In genomic region chr1:103525607-103526507, GRCh38 we compare ENCODE assay signal across 8 cellular contexts. TPM values are rescaled to one million over a fixed set of nuclear protein-coding genes. Genes with fewer than 3 reads are reported as not detected.
A peak's percentile ranks its signal among the peaks of the same experiment; 100 is the strongest.
DNase-seq lines count a peak whose midpoint lies in the region; ATAC-seq and TF ChIP-seq lines count a peak whose summit lies in the region.

A gene with protein sequence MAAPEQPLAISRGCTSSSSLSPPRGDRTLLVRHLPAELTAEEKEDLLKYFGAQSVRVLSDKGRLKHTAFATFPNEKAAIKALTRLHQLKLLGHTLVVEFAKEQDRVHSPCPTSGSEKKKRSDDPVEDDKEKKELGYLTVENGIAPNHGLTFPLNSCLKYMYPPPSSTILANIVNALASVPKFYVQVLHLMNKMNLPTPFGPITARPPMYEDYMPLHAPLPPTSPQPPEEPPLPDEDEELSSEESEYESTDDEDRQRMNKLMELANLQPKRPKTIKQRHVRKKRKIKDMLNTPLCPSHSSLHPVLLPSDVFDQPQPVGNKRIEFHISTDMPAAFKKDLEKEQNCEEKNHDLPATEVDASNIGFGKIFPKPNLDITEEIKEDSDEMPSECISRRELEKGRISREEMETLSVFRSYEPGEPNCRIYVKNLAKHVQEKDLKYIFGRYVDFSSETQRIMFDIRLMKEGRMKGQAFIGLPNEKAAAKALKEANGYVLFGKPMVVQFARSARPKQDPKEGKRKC (plus strand): TSS chr1:103525699. CDS start chr1:103526071, 372 bp downstream.

- TF ChIP-seq POLR2A in spleen (IDR thresholded peaks at IDR 0.05): peak in 1 of 3 donors; percentile 11

- peaks cover 17% of the 10 kb centered on the region for H3K4me1 Mint-ChIP-seq in WTC11

- peak within 1 kb of the TSS; percentile 89 for H3K4me3 ChIP-seq in AG04449 (ENCODE audit: low read depth, low read length)
- peak within 1 kb of the TSS; percentile 75 to 84 for H3K4me3 ChIP-seq in cardiac fibroblast (replicated peaks in 1 of 2; ENCODE audit: low read depth in 2 of 2, low read length in 2 of 2)
- H3K4me3 ChIP-seq in spleen: peak within 1 kb of the TSS; percentile 69 to 96 (median 79)

- peaks cover 9% of the 10 kb centered on the region for H3K9me3 Mint-ChIP-seq in WTC11

- peak within 1 kb of the TSS; percentile 100 for H3K4me3 Mint-ChIP-seq in WTC11

- H3K9me3 ChIP-seq in spleen: no peaks in the 10 kb centered on the region

- peaks cover 4% of the 10 kb centered on the region; the same call in 1 of the 2 replicates for H3K27me3 Mint-ChIP-seq in WTC11 (ENCODE audit: low read depth)

- TF ChIP-seq CTCF in AG04449 (IDR thresholded peaks at IDR 0.05; ENCODE audit: insufficient read depth, low read length, missing control alignments): no peak
- TF ChIP-seq CTCF in WTC11 (IDR thresholded peaks at IDR 0.05): no peak
- no peak for TF ChIP-seq CTCF in cardiac fibroblast (IDR thresholded peaks at IDR 0.05; ENCODE audit: low read depth, low read length)
- TF ChIP-seq CTCF in spleen (IDR thresholded peaks at IDR 0.05 in 8 of 11, conservative IDR thresholded peaks at IDR 0.05 in 3 of 11): peak in 5 of 11 experiments; percentile 6 to 39 (median 25)

- intact Hi-C loops in spleen (cut with DNase I; ENCODE audit: low total_unique reads): no loop called here

- POLR2A ChIA-PET in AG04449 (lab: Yijun Ruan, JAX) (interaction anchor here (0.7 kb wide), 1 partner anchor 9 kb away, joined by 3 read pairs; no protein-coding TSS in a partner anchor), WTC11 (lab: Charles Lee) (interaction anchor here (0.6 kb wide), 1 partner anchor 196 kb away, joined by 3 read pairs; no protein-coding TSS in a partner anchor)

- CTCF ChIA-PET in AG04449 (lab: Yijun Ruan, JAX) (interaction anchor here (5.3 kb wide), 1 partner anchor 11 kb away, joined by 30 read pairs; no protein-coding TSS in a partner anchor), WTC11 (lab: Charles Lee) (interaction anchor here (1.4 to 1.9 kb wide), 2 partner anchors 11 to 64 kb away, joined by 3 to 6 read pairs; no protein-coding TSS in a partner anchor)

- DNase-seq in AG04449 (ENCODE audit: low read depth, low spot score): no peak
- peak; percentile 93 for DNase-seq in NCI-H2227 treated with DMSO at 0.1 percent for 48 hours (lab: John Stamatoyannopoulos, UW)
- peak; percentile 71 for DNase-seq in WTC11 (ENCODE audit: low spot score)
- DNase-seq in cardiac fibroblast (ENCODE audit: low read depth in 2 of 2): peak; percentile 93 to 96
- peak; percentile 91 for DNase-seq in inferior parietal cortex (ENCODE audit: extremely low spot score)
- peak; percentile 94 for DNase-seq in spleen

- peaks cover 0 to 30% (median 6%) of the 10 kb centered on the region in 6 donors for H3K36me3 ChIP-seq in spleen

- H3K27ac Mint-ChIP-seq in WTC11: peak within 1 kb of the TSS; percentile 100

- WGBS in spleen, 5 donors: 0 to 1% (median 0%) methylated on average over 47 to 62 of the region's 62 CpGs

- H3K4me1 ChIP-seq in spleen: peaks cover 24 to 55% (median 41%) of the 10 kb centered on the region in 6 donors

- peak; percentile 85 for ATAC-seq in GM18907 (IDR thresholded peaks at IDR 0.05; ENCODE audit: unreplicated experiment)
- ATAC-seq in HG03159 (IDR thresholded peaks at IDR 0.05; ENCODE audit: unreplicated experiment): peak; percentile 71
- ATAC-seq in WTC11: peak; percentile 80

- H3K27ac ChIP-seq in spleen: peak within 1 kb of the TSS; percentile 90 to 97 (median 94)

- peaks cover 13% of the 10 kb centered on the region for H3K36me3 Mint-ChIP-seq in WTC11

- H3K27me3 ChIP-seq in spleen (replicated peaks in 1 of 7): no peaks in the 10 kb centered on the region

TF ChIP-seq in WTC11, 78 proteins besides CTCF, POLR2A, EP300 and RAD21:
- TF ChIP-seq ETV6 (CRISPR knock-in tag; IDR thresholded peaks at IDR 0.05) (0 out of 2 replicates have a peak, but pooled peaks have one; percentile 54), FOXP4 (CRISPR knock-in tag; IDR thresholded peaks at IDR 0.05) (0 out of 2 replicates have a peak, but pooled peaks have one; percentile 24), ZNF317 (CRISPR knock-in tag; IDR thresholded peaks at IDR 0.05; ENCODE audit: borderline replicate concordance, low read depth) (no peak), FOXP1 (CRISPR knock-in tag; IDR thresholded peaks at IDR 0.05; ENCODE audit: borderline replicate concordance) (no peak), E2F5 (CRISPR knock-in tag; IDR thresholded peaks at IDR 0.05) (0 out of 2 replicates have a peak, but pooled peaks have one; percentile 30), USF1 (CRISPR knock-in tag; IDR thresholded peaks at IDR 0.05) (peak; percentile 22; the same call in 1 of the 2 replicates), FOXK1 (CRISPR knock-in tag; IDR thresholded peaks at IDR 0.05) (peak; percentile 2; the same call in 1 of the 2 replicates), KAT7 (CRISPR knock-in tag; IDR thresholded peaks at IDR 0.05; ENCODE audit: borderline replicate concordance) (0 out of 2 replicates have a peak, but pooled peaks have one; percentile 41), TEAD1 (CRISPR knock-in tag; IDR thresholded peaks at IDR 0.05) (0 out of 2 replicates have a peak, but pooled peaks have one; percentile 18), NR2C2 (CRISPR knock-in tag; IDR thresholded peaks at IDR 0.05) (no peak), ZBTB21 (CRISPR knock-in tag; IDR thresholded peaks at IDR 0.05; ENCODE audit: borderline replicate concordance) (no peak), ERG (CRISPR knock-in tag; IDR thresholded peaks at IDR 0.05) (no peak)
- TF ChIP-seq, protein P1, sequence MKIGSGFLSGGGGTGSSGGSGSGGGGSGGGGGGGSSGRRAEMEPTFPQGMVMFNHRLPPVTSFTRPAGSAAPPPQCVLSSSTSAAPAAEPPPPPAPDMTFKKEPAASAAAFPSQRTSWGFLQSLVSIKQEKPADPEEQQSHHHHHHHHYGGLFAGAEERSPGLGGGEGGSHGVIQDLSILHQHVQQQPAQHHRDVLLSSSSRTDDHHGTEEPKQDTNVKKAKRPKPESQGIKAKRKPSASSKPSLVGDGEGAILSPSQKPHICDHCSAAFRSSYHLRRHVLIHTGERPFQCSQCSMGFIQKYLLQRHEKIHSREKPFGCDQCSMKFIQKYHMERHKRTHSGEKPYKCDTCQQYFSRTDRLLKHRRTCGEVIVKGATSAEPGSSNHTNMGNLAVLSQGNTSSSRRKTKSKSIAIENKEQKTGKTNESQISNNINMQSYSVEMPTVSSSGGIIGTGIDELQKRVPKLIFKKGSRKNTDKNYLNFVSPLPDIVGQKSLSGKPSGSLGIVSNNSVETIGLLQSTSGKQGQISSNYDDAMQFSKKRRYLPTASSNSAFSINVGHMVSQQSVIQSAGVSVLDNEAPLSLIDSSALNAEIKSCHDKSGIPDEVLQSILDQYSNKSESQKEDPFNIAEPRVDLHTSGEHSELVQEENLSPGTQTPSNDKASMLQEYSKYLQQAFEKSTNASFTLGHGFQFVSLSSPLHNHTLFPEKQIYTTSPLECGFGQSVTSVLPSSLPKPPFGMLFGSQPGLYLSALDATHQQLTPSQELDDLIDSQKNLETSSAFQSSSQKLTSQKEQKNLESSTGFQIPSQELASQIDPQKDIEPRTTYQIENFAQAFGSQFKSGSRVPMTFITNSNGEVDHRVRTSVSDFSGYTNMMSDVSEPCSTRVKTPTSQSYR (CRISPR knock-in tag; IDR thresholded peaks at IDR 0.05): no peak

RNA-seq across cellular contexts. Expression of the gene that starts here (rescaled TPM):
- 16.4 to 17.6 TPM (median 17.6 TPM) in 3 replicates for total RNA-seq in WTC11 (2021)
- total RNA-seq in spleen: 10 to 100 TPM; 25.9 to 60.6 (median 48.3) TPM
- polyA plus RNA-seq in spleen: 10 to 100 TPM in 2 of 3 donors, 1 to 10 TPM in 1; 9.7 to 10.9 (median 10.8) TPM
